In genomic region chr10:75502838-75503237, GRCh38 we compare ENCODE assay signal across 25 cellular contexts.
"Had no signal": no experiment of that assay in that cellular context is flagged by ENCODE, and none has a peak within 500 bp of the region (broad histone marks: within the 10 kb centered on the region; RNA-seq: fewer than 3 reads in every experiment).

No MANE protein-coding gene starts in this region.

- H3K4me1 Mint-ChIP-seq: endodermal cell had no signal

- ATAC-seq: effector memory CD8-positive, alpha-beta T cell; esophagus mucosa; foreskin keratinocyte; gastrocnemius medialis; gastroesophageal sphincter; heart left ventricle; heart right ventricle had no signal

- H3K4me1 ChIP-seq: colonic mucosa, foreskin keratinocyte, gastrocnemius medialis had no signal

- H3K27ac ChIP-seq: colonic mucosa, coronary artery, dorsolateral prefrontal cortex, epithelial cell of prostate, esophagus muscularis mucosa, esophagus squamous epithelium, foreskin keratinocyte, gastrocnemius medialis, gastroesophageal sphincter, heart left ventricle, heart right ventricle had no signal

- H3K36me3 ChIP-seq: colonic mucosa, esophagus muscularis mucosa, esophagus squamous epithelium, gastrocnemius medialis, gastroesophageal sphincter, heart left ventricle, heart right ventricle had no signal

- H3K4me3 ChIP-seq: colonic mucosa, coronary artery, dorsolateral prefrontal cortex, esophagus muscularis mucosa, esophagus squamous epithelium, gastrocnemius medialis, gastroesophageal sphincter, heart left ventricle, heart right ventricle had no signal

- H3K27me3 ChIP-seq: colonic mucosa, esophagus muscularis mucosa, gastrocnemius medialis, gastroesophageal sphincter, heart left ventricle, heart right ventricle had no signal

- H3K27me3 Mint-ChIP-seq: dendritic cell treated with granulocyte-macrophage colony-stimulating factor and Interleukin-4, amounts not matched to agents 40 ng/mL and 50 ng/mL, for 4 days had no signal

- DNase-seq: colonic mucosa; cortex of kidney; dermis blood vessel endothelial cell; dorsolateral prefrontal cortex; effector CD4-positive, alpha-beta T cell; effector CD8-positive, alpha-beta T cell; effector memory CD4-positive, alpha-beta T cell; effector memory CD8-positive, alpha-beta T cell; endodermal cell; erythroblast; esophagus squamous epithelium; foreskin fibroblast; foreskin keratinocyte; foreskin melanocyte; gastrocnemius medialis; glutamatergic neuron; head of caudate nucleus; heart left ventricle; heart right ventricle had no signal

- H3K4me3 Mint-ChIP-seq: dendritic cell treated with granulocyte-macrophage colony-stimulating factor and Interleukin-4, amounts not matched to agents 40 ng/mL and 50 ng/mL, for 4 days; effector memory CD8-positive, alpha-beta T cell; endodermal cell had no signal

- H3K9me3 ChIP-seq: colonic mucosa, esophagus muscularis mucosa, esophagus squamous epithelium, gastrocnemius medialis, gastroesophageal sphincter, heart left ventricle, heart right ventricle had no signal

- H3K9me3 Mint-ChIP-seq: endodermal cell had no signal

- H3K27ac Mint-ChIP-seq: dendritic cell treated with granulocyte-macrophage colony-stimulating factor and Interleukin-4, amounts not matched to agents 40 ng/mL and 50 ng/mL, for 4 days; effector memory CD8-positive, alpha-beta T cell; endodermal cell had no signal
